ENCODE assay signal across 16 cellular contexts in genomic region chr22:24843048-24843447, GRCh38. TPM values are rescaled to one million over a fixed set of nuclear protein-coding genes. Genes with fewer than 3 reads are reported as not detected.
"Had no signal": no experiment of that assay in that cellular context is flagged by ENCODE, and none has a peak within 500 bp of the region (broad histone marks: within the 10 kb centered on the region; RNA-seq: fewer than 3 reads in every experiment).

No MANE protein-coding gene starts in this region.

- H3K4me3 ChIP-seq: esophagus squamous epithelium, heart left ventricle, smooth muscle cell, tibial nerve had no signal

- H3K36me3 ChIP-seq: esophagus squamous epithelium, heart left ventricle, tibial nerve, WERI-Rb-1 had no signal

- H3K27me3 ChIP-seq: esophagus squamous epithelium, foreskin keratinocyte, heart left ventricle, tibial nerve had no signal

- H3K4me1 ChIP-seq: esophagus squamous epithelium, foreskin keratinocyte, tibial nerve had no signal

- DNase-seq: activated CD4-positive, alpha-beta memory T cell treated with anti-CD3 and anti-CD28 coated beads, Interleukin-2, amount 10 ng/mL, durations not matched to agents 7 days and 5 days; activated CD4-positive, alpha-beta T cell treated with anti-CD3 and anti-CD28 coated beads for 36 hours; activated CD8-positive, alpha-beta memory T cell treated with anti-CD3 and anti-CD28 coated beads, Interleukin-2, amount 50 U/mL, for 4 hours; activated naive CD4-positive, alpha-beta T cell treated with Interleukin-2 at 50 U/mL for 16 hours; esophagus squamous epithelium; foreskin keratinocyte; heart left ventricle; kidney; left ventricle myocardium superior; mesenchymal stem cell; T1000; WERI-Rb-1 had no signal

- H3K4me2 ChIP-seq: smooth muscle cell had no signal

- H3K9me3 ChIP-seq: esophagus squamous epithelium had no signal

- FAIRE-seq: colon, kidney had no signal

- ATAC-seq: activated CD4-positive, alpha-beta T cell treated with anti-CD3 and anti-CD28 coated beads for 36 hours; foreskin keratinocyte; heart left ventricle; left ventricle myocardium superior; stimulated activated memory B cell treated with anti-CD40 and anti-IgM and Interleukin-4, amounts not matched to agents 10 μg/mL and 1 μg/mL and 100 μg/mL, for 72 hours had no signal

- H3K27ac ChIP-seq: esophagus squamous epithelium, foreskin keratinocyte, heart left ventricle, tibial nerve, WERI-Rb-1 had no signal

RNA-seq across cellular contexts. Expression of gene SGSM1, which starts 37.0 kb away (rescaled TPM):
- total RNA-seq: foreskin keratinocyte had no signal
- polyA plus RNA-seq: foreskin keratinocyte, smooth muscle cell had no signal
